10 cellular contexts compared by ENCODE assay signal in the genomic region with DNA sequence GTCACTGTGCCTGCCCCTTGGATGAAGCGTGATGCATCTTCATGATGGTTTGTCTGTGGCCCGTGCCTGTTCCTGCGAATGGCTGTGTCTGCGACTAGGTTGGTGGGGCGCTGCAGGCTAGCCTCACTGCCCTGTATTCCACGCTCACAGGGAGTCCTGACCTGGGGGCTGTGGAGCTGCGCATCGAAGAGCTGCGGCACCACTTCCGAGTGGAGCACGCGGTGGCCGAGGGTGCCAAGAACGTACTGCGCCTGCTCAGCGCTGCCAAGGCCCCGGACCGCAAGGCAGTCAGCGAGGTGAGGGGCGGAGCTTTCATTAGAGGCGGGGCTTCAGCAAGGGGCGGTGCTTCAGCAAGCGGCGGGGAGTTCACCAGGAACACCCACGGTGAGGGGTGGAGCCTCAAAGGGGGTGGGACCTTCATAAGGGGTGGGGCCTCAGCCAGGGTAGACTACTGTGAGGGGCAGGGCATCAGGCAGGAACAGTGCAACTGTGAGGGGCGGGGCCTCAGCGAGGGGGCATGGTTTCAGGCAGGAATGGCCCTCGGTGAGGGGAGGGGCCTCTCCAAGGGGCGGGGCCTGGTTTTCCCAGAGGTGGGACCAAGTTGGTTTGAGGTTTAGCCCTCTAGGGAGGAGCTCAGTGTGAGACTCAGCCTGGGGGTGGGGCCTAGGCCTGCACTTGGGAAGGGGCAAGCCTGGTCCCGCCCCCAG. TPM values are rescaled to one million over a fixed set of nuclear protein-coding genes. Genes with fewer than 3 reads are reported as not detected.
DNase-seq lines count a peak whose midpoint lies in the region; ATAC-seq, FAIRE-seq and TF ChIP-seq lines count a peak whose summit lies in the region.
"Had no signal": no experiment of that assay in that cellular context is flagged by ENCODE, and none has a peak within 500 bp of the region (broad histone marks: within the 10 kb centered on the region; RNA-seq: fewer than 3 reads in every experiment).

No MANE protein-coding gene starts in this region.

- in situ Hi-C loops in HepG2 (cut with HindIII; ENCODE audit: extremely low pct_ligation_motif_present, low pct_unique_long_range_greater_than_20kb), result no loop called here

- TF ChIP-seq CTCF in HepG2 (CRISPR knock-in tag; IDR thresholded peaks at IDR 0.05), result no peak

- ATAC-seq in HepG2 (peak; percentile 82), HG03521 (IDR thresholded peaks at IDR 0.05; ENCODE audit: unreplicated experiment) (no peak), GM19035 (IDR thresholded peaks at IDR 0.05; ENCODE audit: unreplicated experiment) (no peak), GM18861 (IDR thresholded peaks at IDR 0.05; ENCODE audit: unreplicated experiment) (no peak)

- no peaks in the 10 kb centered on the region for H3K27me3 ChIP-seq in HepG2 (ENCODE audit: control insufficient read depth in 1 of 2, insufficient read depth in 2 of 2, low read length in 2 of 2)
- H3K27me3 ChIP-seq: BLaER1 had no signal

- no peaks in the 10 kb centered on the region for H3K4me1 ChIP-seq in HepG2 (ENCODE audit: insufficient read depth, low read length)
- H3K4me1 ChIP-seq: BLaER1 had no signal

- no peak overlapping the region for H3K4me3 ChIP-seq in HepG2 (replicated peaks in 1 of 3; ENCODE audit: insufficient read depth in 1 of 3, low read depth in 2 of 3, low read length in 3 of 3)
- H3K4me3 ChIP-seq: BLaER1 had no signal

- no peak overlapping the region for H3K27ac ChIP-seq in HepG2 (ENCODE audit: extremely low read length, insufficient read depth, low read length)
- H3K27ac ChIP-seq: BLaER1, VCaP had no signal

- H3K9me3 ChIP-seq in HepG2 (ENCODE audit: low read length), result no peaks in the 10 kb centered on the region
- H3K9me3 ChIP-seq: BLaER1 had no signal

- TF ChIP-seq EP300 in HepG2 (IDR thresholded peaks at IDR 0.05; ENCODE audit: low read depth in 2 of 2, low read length in 2 of 2), result no peak
- TF ChIP-seq EP300 in HepG2 (CRISPR knock-in tag; IDR thresholded peaks at IDR 0.05; ENCODE audit: borderline replicate concordance), result no peak

- peaks cover 9 to 47% of the 10 kb centered on the region in 2 experiments; a peak in 4 of 5 replicates for H3K36me3 ChIP-seq in HepG2 (replicated peaks in 1 of 2; ENCODE audit: control insufficient read depth in 1 of 2, insufficient read depth in 2 of 2, low read length in 2 of 2)

- no peak for FAIRE-seq in HepG2 (lab: Jason Lieb, UNC)

- no peaks in the 10 kb centered on the region for H3K27me3 Mint-ChIP-seq in activated T-helper 1 cell treated with anti-CD3 and anti-CD28 coated beads, Interleukin-12 subunit alpha, Interleukin-12 subunit beta, Interleukin-2, Interleukin-4 antibody, amounts not matched to agents 30 ng/mL and 10 ng/mL and 1 ng/mL, durations not matched to agents 14 hours and 24 hours and 36 hours (ENCODE audit: insufficient read depth)

- no peak overlapping the region for H3K27ac Mint-ChIP-seq in activated T-helper 1 cell treated with anti-CD3 and anti-CD28 coated beads, Interleukin-12 subunit alpha, Interleukin-12 subunit beta, Interleukin-2, Interleukin-4 antibody, amounts not matched to agents 30 ng/mL and 10 ng/mL and 1 ng/mL, durations not matched to agents 14 hours and 24 hours and 36 hours

- no peak overlapping the region for H3K4me3 Mint-ChIP-seq in activated T-helper 1 cell treated with anti-CD3 and anti-CD28 coated beads, Interleukin-12 subunit alpha, Interleukin-12 subunit beta, Interleukin-2, Interleukin-4 antibody, amounts not matched to agents 30 ng/mL and 10 ng/mL and 1 ng/mL, durations not matched to agents 14 hours and 24 hours and 36 hours

- H3K4me1 Mint-ChIP-seq in activated T-helper 1 cell treated with anti-CD3 and anti-CD28 coated beads, Interleukin-12 subunit alpha, Interleukin-12 subunit beta, Interleukin-2, Interleukin-4 antibody, amounts not matched to agents 30 ng/mL and 10 ng/mL and 1 ng/mL, durations not matched to agents 14 hours and 24 hours and 36 hours (ENCODE audit: low read depth), result peaks cover 11% of the 10 kb centered on the region

- H2AFZ ChIP-seq in HepG2 (ENCODE audit: low read length), result no peak overlapping the region

- POLR2A ChIA-PET in HepG2 (lab: Yijun Ruan, JAX), result no interaction called here

- peak; percentile 39 for DNase-seq in NCI-H2227 (lab: John Stamatoyannopoulos, UW; ENCODE audit: unreplicated experiment)
- DNase-seq in NCI-H2227 treated with DMSO at 0.1 percent for 48 hours (lab: John Stamatoyannopoulos, UW), result no peak
- peak; percentile 72 for DNase-seq in RKO (ENCODE audit: low spot score)
- peak; percentile 57 for DNase-seq in activated T-helper 1 cell treated with anti-CD3 and anti-CD28 coated beads, Interleukin-12 subunit alpha, Interleukin-12 subunit beta, Interleukin-2, Interleukin-4 antibody, amounts not matched to agents 30 ng/mL and 10 ng/mL and 1 ng/mL, durations not matched to agents 14 hours and 24 hours and 36 hours (ENCODE audit: low spot score)
- DNase-seq in HepG2 (ENCODE audit: low spot score), result peak; percentile 33

- intact Hi-C loops in activated T-helper 1 cell treated with anti-CD3 and anti-CD28 coated beads, Interleukin-12 subunit alpha, Interleukin-12 subunit beta, Interleukin-2, Interleukin-4 antibody, amounts not matched to agents 30 ng/mL and 10 ng/mL and 1 ng/mL, durations not matched to agents 14 hours and 24 hours and 36 hours (cut with micrococcal nuclease), result no loop called here
- intact Hi-C loops in HepG2 (cut with micrococcal nuclease; ENCODE audit: unreplicated experiment), result no loop called here

- TF ChIP-seq POLR2A in HepG2 (IDR thresholded peaks at IDR 0.05; ENCODE audit: insufficient read depth in 1 of 2, low read depth in 2 of 2, low read length in 2 of 2), result no peak

- H3K79me2 ChIP-seq in HepG2 (ENCODE audit: insufficient read depth, low read length), result no peaks in the 10 kb centered on the region

- 92% methylated on average over 22 of the region's 30 CpGs for WGBS in HepG2 (ENCODE audit: low lambda C conversion rate)

- H3K9ac ChIP-seq in HepG2 (ENCODE audit: insufficient read depth, low read depth, low read length), result no peak overlapping the region
- H3K9ac ChIP-seq: BLaER1 had no signal

- no peaks in the 10 kb centered on the region for H4K20me1 ChIP-seq in HepG2 (ENCODE audit: insufficient read depth, low read length)

- H3K9me3 Mint-ChIP-seq in activated T-helper 1 cell treated with anti-CD3 and anti-CD28 coated beads, Interleukin-12 subunit alpha, Interleukin-12 subunit beta, Interleukin-2, Interleukin-4 antibody, amounts not matched to agents 30 ng/mL and 10 ng/mL and 1 ng/mL, durations not matched to agents 14 hours and 24 hours and 36 hours, result no peaks in the 10 kb centered on the region

- H3K4me2 ChIP-seq in HepG2 (ENCODE audit: low read depth, low read length), result no peak overlapping the region
- H3K4me2 ChIP-seq: BLaER1 had no signal

- TF ChIP-seq RAD21 in HepG2 (CRISPR knock-in tag; IDR thresholded peaks at IDR 0.05), result no peak

- no TSS peak for BruUV-seq in HepG2 (replicated peaks; lab: Mats Ljungman, UMichigan)

- H3K36me3 Mint-ChIP-seq in activated T-helper 1 cell treated with anti-CD3 and anti-CD28 coated beads, Interleukin-12 subunit alpha, Interleukin-12 subunit beta, Interleukin-2, Interleukin-4 antibody, amounts not matched to agents 30 ng/mL and 10 ng/mL and 1 ng/mL, durations not matched to agents 14 hours and 24 hours and 36 hours (ENCODE audit: low read depth), result peaks cover 46% of the 10 kb centered on the region

- CTCF ChIA-PET in HepG2 (lab: Yijun Ruan, JAX; ENCODE audit: low intra/inter-chr PET ratio, low total read pairs), result no interaction called here

RNA-seq across cellular contexts. Expression of a gene that starts 17.2 kb away (rescaled TPM):
- 151 and 180 TPM in 2 replicates for total RNA-seq in activated T-helper 1 cell treated with anti-CD3 and anti-CD28 coated beads, Interleukin-12 subunit alpha, Interleukin-12 subunit beta, Interleukin-2, Interleukin-4 antibody, amounts not matched to agents 30 ng/mL and 10 ng/mL and 1 ng/mL, durations not matched to agents 14 hours and 24 hours and 36 hours
- 46.5 and 54.5 TPM in 2 replicates for total RNA-seq in HepG2 (2016; rRNA removed; fragmentation: Illumina TruSeq; extraction: Trizol)
- 74.4 and 78.2 TPM in 2 replicates for total RNA-seq in HepG2 (2016; cell fraction: cytosol; rRNA removed; fragmentation: Illumina TruSeq; extraction: Trizol; ENCODE audit: low read depth)
- total RNA-seq in HepG2 (2016; cell fraction: insoluble cytoplasmic fraction; rRNA removed; fragmentation: Illumina TruSeq; extraction: Trizol), result 36.1 and 53.0 TPM in 2 replicates
- total RNA-seq in HepG2 (2016; cell fraction: membrane; rRNA removed; fragmentation: Illumina TruSeq; extraction: Trizol), result 120 and 131 TPM in 2 replicates
- 29.1 and 29.6 TPM in 2 replicates for total RNA-seq in HepG2 (2016; cell fraction: nucleus; rRNA removed; fragmentation: Illumina TruSeq; extraction: Trizol)
- 45.7 and 48.2 TPM in 2 replicates for polyA plus RNA-seq in HepG2 (2011; rRNA removed)
- polyA plus RNA-seq in HepG2 (2011; cell fraction: cytosol; rRNA removed), result 48.8 and 73.1 TPM in 2 replicates
- 78.9 and 92.6 TPM in 2 replicates for polyA plus RNA-seq in HepG2 (2011; cell fraction: nucleus; rRNA removed)
- polyA plus RNA-seq in HepG2 (2012), result 40.5 and 49.8 TPM in 2 replicates
- polyA plus RNA-seq in HepG2 (2016; cell fraction: cytosol; fragmentation: Illumina TruSeq; extraction: Trizol; ENCODE audit: low read depth), result 89.7 and 95.6 TPM in 2 replicates
- polyA plus RNA-seq in HepG2 (2016; cell fraction: insoluble cytoplasmic fraction; fragmentation: Illumina TruSeq; extraction: Trizol; ENCODE audit: low read depth), result 45.9 and 57.2 TPM in 2 replicates
- 121 and 146 TPM in 2 replicates for polyA plus RNA-seq in HepG2 (2016; cell fraction: membrane; fragmentation: Illumina TruSeq; extraction: Trizol; ENCODE audit: low read depth)
- polyA plus RNA-seq in HepG2 (2016; cell fraction: nucleus; fragmentation: Illumina TruSeq; extraction: Trizol; ENCODE audit: insufficient read depth, low read depth), result 61.0 and 63.7 TPM in 2 replicates
- polyA minus RNA-seq in HepG2 (2011; rRNA and poly(A)+ RNA removed; ENCODE audit: low replicate concordance), result 114 and 142 TPM in 2 replicates
- polyA minus RNA-seq in HepG2 (2011; cell fraction: cytosol; rRNA and poly(A)+ RNA removed), result 48.8 and 53.1 TPM in 2 replicates
- polyA minus RNA-seq in HepG2 (2011; cell fraction: nucleus; rRNA and poly(A)+ RNA removed), result 13.8 and 17.4 TPM in 2 replicates

RNA-seq across cellular contexts. Expression of a gene that starts 24.8 kb away (rescaled TPM):
- 0.44 and 0.78 TPM in 2 replicates for total RNA-seq in activated T-helper 1 cell treated with anti-CD3 and anti-CD28 coated beads, Interleukin-12 subunit alpha, Interleukin-12 subunit beta, Interleukin-2, Interleukin-4 antibody, amounts not matched to agents 30 ng/mL and 10 ng/mL and 1 ng/mL, durations not matched to agents 14 hours and 24 hours and 36 hours
- total RNA-seq in HepG2 (2016; rRNA removed; fragmentation: Illumina TruSeq; extraction: Trizol), result not detected in 2 replicates
- 0.18 TPM in 1 of 2 replicates, not detected in the other for total RNA-seq in HepG2 (2016; cell fraction: cytosol; rRNA removed; fragmentation: Illumina TruSeq; extraction: Trizol; ENCODE audit: low read depth)
- total RNA-seq in HepG2 (2016; cell fraction: insoluble cytoplasmic fraction; rRNA removed; fragmentation: Illumina TruSeq; extraction: Trizol), result not detected in 2 replicates
- 0.14 and 0.15 TPM in 2 replicates for total RNA-seq in HepG2 (2016; cell fraction: membrane; rRNA removed; fragmentation: Illumina TruSeq; extraction: Trizol)
- not detected in 2 replicates for total RNA-seq in HepG2 (2016; cell fraction: nucleus; rRNA removed; fragmentation: Illumina TruSeq; extraction: Trizol)
- 0.13 and 0.24 TPM in 2 replicates for polyA plus RNA-seq in HepG2 (2011; rRNA removed)
- polyA plus RNA-seq in HepG2 (2011; cell fraction: cytosol; rRNA removed), result 0.14 and 0.27 TPM in 2 replicates
- 0.14 and 0.21 TPM in 2 replicates for polyA plus RNA-seq in HepG2 (2011; cell fraction: nucleus; rRNA removed)
- not detected in 2 replicates for polyA plus RNA-seq in HepG2 (2012)
- polyA plus RNA-seq in HepG2 (2016; cell fraction: cytosol; fragmentation: Illumina TruSeq; extraction: Trizol; ENCODE audit: low read depth), result 0.09 TPM in 1 of 2 replicates, not detected in the other
- polyA plus RNA-seq in HepG2 (2016; cell fraction: insoluble cytoplasmic fraction; fragmentation: Illumina TruSeq; extraction: Trizol; ENCODE audit: low read depth), result not detected in 2 replicates
- not detected in 2 replicates for polyA plus RNA-seq in HepG2 (2016; cell fraction: membrane; fragmentation: Illumina TruSeq; extraction: Trizol; ENCODE audit: low read depth)
- polyA plus RNA-seq in HepG2 (2016; cell fraction: nucleus; fragmentation: Illumina TruSeq; extraction: Trizol; ENCODE audit: insufficient read depth, low read depth), result 0.44 TPM in 1 of 2 replicates, not detected in the other
- 0.24 TPM in 1 of 2 replicates, not detected in the other for polyA minus RNA-seq in HepG2 (2011; rRNA and poly(A)+ RNA removed; ENCODE audit: low replicate concordance)
- not detected in 2 replicates for polyA minus RNA-seq in HepG2 (2011; cell fraction: cytosol; rRNA and poly(A)+ RNA removed)
- not detected in 2 replicates for polyA minus RNA-seq in HepG2 (2011; cell fraction: nucleus; rRNA and poly(A)+ RNA removed)

RNA-seq across cellular contexts. Expression of a gene that starts 31.2 kb away (rescaled TPM):
- 273 and 287 TPM in 2 replicates for total RNA-seq in activated T-helper 1 cell treated with anti-CD3 and anti-CD28 coated beads, Interleukin-12 subunit alpha, Interleukin-12 subunit beta, Interleukin-2, Interleukin-4 antibody, amounts not matched to agents 30 ng/mL and 10 ng/mL and 1 ng/mL, durations not matched to agents 14 hours and 24 hours and 36 hours
- total RNA-seq in HepG2 (2016; rRNA removed; fragmentation: Illumina TruSeq; extraction: Trizol), result 90.4 and 98.1 TPM in 2 replicates
- total RNA-seq in HepG2 (2016; cell fraction: cytosol; rRNA removed; fragmentation: Illumina TruSeq; extraction: Trizol; ENCODE audit: low read depth), result 41.5 and 49.2 TPM in 2 replicates
- 93.0 and 97.0 TPM in 2 replicates for total RNA-seq in HepG2 (2016; cell fraction: insoluble cytoplasmic fraction; rRNA removed; fragmentation: Illumina TruSeq; extraction: Trizol)
- total RNA-seq in HepG2 (2016; cell fraction: membrane; rRNA removed; fragmentation: Illumina TruSeq; extraction: Trizol), result 38.7 and 40.2 TPM in 2 replicates
- 72.8 and 77.3 TPM in 2 replicates for total RNA-seq in HepG2 (2016; cell fraction: nucleus; rRNA removed; fragmentation: Illumina TruSeq; extraction: Trizol)
- polyA plus RNA-seq in HepG2 (2011; rRNA removed), result 34.6 and 37.1 TPM in 2 replicates
- 16.5 and 25.4 TPM in 2 replicates for polyA plus RNA-seq in HepG2 (2011; cell fraction: cytosol; rRNA removed)
- 252 and 355 TPM in 2 replicates for polyA plus RNA-seq in HepG2 (2011; cell fraction: nucleus; rRNA removed)
- polyA plus RNA-seq in HepG2 (2012), result 27.4 and 34.2 TPM in 2 replicates
- polyA plus RNA-seq in HepG2 (2016; cell fraction: cytosol; fragmentation: Illumina TruSeq; extraction: Trizol; ENCODE audit: low read depth), result 31.0 and 31.5 TPM in 2 replicates
- 92.8 and 92.9 TPM in 2 replicates for polyA plus RNA-seq in HepG2 (2016; cell fraction: insoluble cytoplasmic fraction; fragmentation: Illumina TruSeq; extraction: Trizol; ENCODE audit: low read depth)
- 27.7 and 29.4 TPM in 2 replicates for polyA plus RNA-seq in HepG2 (2016; cell fraction: membrane; fragmentation: Illumina TruSeq; extraction: Trizol; ENCODE audit: low read depth)
- polyA plus RNA-seq in HepG2 (2016; cell fraction: nucleus; fragmentation: Illumina TruSeq; extraction: Trizol; ENCODE audit: insufficient read depth, low read depth), result 163 and 168 TPM in 2 replicates
- polyA minus RNA-seq in HepG2 (2011; rRNA and poly(A)+ RNA removed; ENCODE audit: low replicate concordance), result 45.0 and 198 TPM in 2 replicates
- 8.9 and 15.4 TPM in 2 replicates for polyA minus RNA-seq in HepG2 (2011; cell fraction: cytosol; rRNA and poly(A)+ RNA removed)
- 33.9 and 40.9 TPM in 2 replicates for polyA minus RNA-seq in HepG2 (2011; cell fraction: nucleus; rRNA and poly(A)+ RNA removed)

RNA-seq across cellular contexts. Expression of a gene that starts 45.6 kb away (rescaled TPM):
- 42.9 and 43.7 TPM in 2 replicates for total RNA-seq in activated T-helper 1 cell treated with anti-CD3 and anti-CD28 coated beads, Interleukin-12 subunit alpha, Interleukin-12 subunit beta, Interleukin-2, Interleukin-4 antibody, amounts not matched to agents 30 ng/mL and 10 ng/mL and 1 ng/mL, durations not matched to agents 14 hours and 24 hours and 36 hours
- total RNA-seq in HepG2 (2016; rRNA removed; fragmentation: Illumina TruSeq; extraction: Trizol), result 44.3 and 48.1 TPM in 2 replicates
- 24.7 and 30.5 TPM in 2 replicates for total RNA-seq in HepG2 (2016; cell fraction: cytosol; rRNA removed; fragmentation: Illumina TruSeq; extraction: Trizol; ENCODE audit: low read depth)
- 46.7 and 53.0 TPM in 2 replicates for total RNA-seq in HepG2 (2016; cell fraction: insoluble cytoplasmic fraction; rRNA removed; fragmentation: Illumina TruSeq; extraction: Trizol)
- 34.5 and 47.8 TPM in 2 replicates for total RNA-seq in HepG2 (2016; cell fraction: membrane; rRNA removed; fragmentation: Illumina TruSeq; extraction: Trizol)
- total RNA-seq in HepG2 (2016; cell fraction: nucleus; rRNA removed; fragmentation: Illumina TruSeq; extraction: Trizol), result 19.0 and 25.5 TPM in 2 replicates
- polyA plus RNA-seq in HepG2 (2011; rRNA removed), result 27.1 and 32.8 TPM in 2 replicates
- 26.8 and 37.9 TPM in 2 replicates for polyA plus RNA-seq in HepG2 (2011; cell fraction: cytosol; rRNA removed)
- polyA plus RNA-seq in HepG2 (2011; cell fraction: nucleus; rRNA removed), result 27.4 and 33.0 TPM in 2 replicates
- polyA plus RNA-seq in HepG2 (2012), result 13.4 and 20.7 TPM in 2 replicates
- polyA plus RNA-seq in HepG2 (2016; cell fraction: cytosol; fragmentation: Illumina TruSeq; extraction: Trizol; ENCODE audit: low read depth), result 24.6 and 33.2 TPM in 2 replicates
- 49.5 and 56.2 TPM in 2 replicates for polyA plus RNA-seq in HepG2 (2016; cell fraction: insoluble cytoplasmic fraction; fragmentation: Illumina TruSeq; extraction: Trizol; ENCODE audit: low read depth)
- polyA plus RNA-seq in HepG2 (2016; cell fraction: membrane; fragmentation: Illumina TruSeq; extraction: Trizol; ENCODE audit: low read depth), result 38.6 and 41.5 TPM in 2 replicates
- 48.3 and 51.4 TPM in 2 replicates for polyA plus RNA-seq in HepG2 (2016; cell fraction: nucleus; fragmentation: Illumina TruSeq; extraction: Trizol; ENCODE audit: insufficient read depth, low read depth)
- polyA minus RNA-seq in HepG2 (2011; rRNA and poly(A)+ RNA removed; ENCODE audit: low replicate concordance), result 30.0 and 63.8 TPM in 2 replicates
- 17.9 and 20.6 TPM in 2 replicates for polyA minus RNA-seq in HepG2 (2011; cell fraction: cytosol; rRNA and poly(A)+ RNA removed)
- polyA minus RNA-seq in HepG2 (2011; cell fraction: nucleus; rRNA and poly(A)+ RNA removed), result 9.7 and 11.3 TPM in 2 replicates
